In the genomic region with DNA sequence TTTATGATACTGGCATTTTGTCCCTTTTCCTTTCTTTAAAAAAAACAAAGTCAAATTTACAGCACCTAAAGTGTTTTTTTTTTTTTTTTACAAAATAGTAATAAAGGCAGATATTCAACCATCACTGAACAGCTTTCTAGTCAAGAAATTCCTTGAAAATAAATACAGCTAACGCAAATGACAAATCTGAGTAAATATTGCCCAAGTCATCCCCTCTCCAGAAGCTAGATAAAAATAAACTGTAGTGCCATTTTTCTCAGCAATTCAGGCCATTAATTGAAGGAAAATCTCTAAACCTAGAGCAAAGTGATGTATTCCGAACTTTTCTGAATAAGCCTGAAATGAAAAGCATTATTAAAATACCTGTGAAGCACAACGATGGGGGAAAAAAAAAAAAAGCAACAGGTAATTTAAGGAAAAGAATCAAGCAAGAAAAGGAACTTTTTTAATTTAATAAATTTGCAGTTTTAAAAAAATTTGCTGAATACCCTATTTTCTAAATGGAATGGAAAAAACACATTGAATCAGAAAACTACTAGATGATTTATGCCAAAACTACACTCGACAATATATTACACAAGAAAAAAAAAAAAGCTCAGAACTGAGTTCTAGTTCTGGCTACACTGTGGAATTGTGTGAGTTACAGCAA, we compare ENCODE assay signal across 15 cellular contexts. TPM values are rescaled to one million over a fixed set of nuclear protein-coding genes. Genes with fewer than 3 reads are reported as not detected.
DNase-seq lines count a peak whose midpoint lies in the region; ATAC-seq and TF ChIP-seq lines count a peak whose summit lies in the region.
"Had no signal": no experiment of that assay in that cellular context is flagged by ENCODE, and none has a peak within 500 bp of the region (broad histone marks: within the 10 kb centered on the region; RNA-seq: fewer than 3 reads in every experiment).

No MANE protein-coding gene starts in this region.

- H3K27ac ChIP-seq in hepatocyte (peak overlapping the region; percentile 30), transverse colon (peak overlapping the region in 3 of 4 donors; percentile 41 to 54 (median 45))
- H3K27ac ChIP-seq: testis had no signal

- H3K4me3 ChIP-seq in hepatocyte (no peak overlapping the region), transverse colon (no peak overlapping the region)
- H3K4me3 ChIP-seq: testis had no signal

- no peaks in the 10 kb centered on the region for H3K9me2 ChIP-seq in hepatocyte (replicated peaks; ENCODE audit: insufficient read depth)

- TF ChIP-seq CTCF in hepatocyte (IDR thresholded peaks at IDR 0.05; ENCODE audit: poor library complexity) (no peak), transverse colon (IDR thresholded peaks at IDR 0.05) (no peak)

- peak overlapping the region; percentile 81 for H3K27ac Mint-ChIP-seq in T-helper 17 cell

- no peaks in the 10 kb centered on the region for H3K9me3 Mint-ChIP-seq in activated T-cell treated with anti-CD3 and anti-CD28 coated beads, Interleukin-2, amount 50 U/mL, for 4 hours
- H3K9me3 Mint-ChIP-seq: dendritic cell treated with granulocyte-macrophage colony-stimulating factor and Interleukin-4, amounts not matched to agents 40 ng/mL and 50 ng/mL, for 4 days had no signal

- H3K4me2 ChIP-seq in hepatocyte: peak overlapping the region; percentile 63

- H3K27me3 ChIP-seq in hepatocyte: no peaks in the 10 kb centered on the region
- no peaks in the 10 kb centered on the region for H3K27me3 ChIP-seq in transverse colon
- H3K27me3 ChIP-seq: testis had no signal

- H3K36me3 ChIP-seq in hepatocyte (replicated peaks; ENCODE audit: insufficient read depth, low read depth) (no peaks in the 10 kb centered on the region), transverse colon (peaks cover 0 to 17% (median 7%) of the 10 kb centered on the region in 4 donors)

- DNase-seq in activated T-cell treated with anti-CD3 and anti-CD28 coated beads, Interleukin-2, amount 50 U/mL, for 4 hours: no peak
- DNase-seq in activated T-cell treated with anti-CD3 and anti-CD28 coated beads, Interleukin-2, amount 50 U/mL, for 48 hours: no peak
- DNase-seq in T-helper 17 cell: no peak
- DNase-seq in hepatocyte (ENCODE audit: low spot score): no peak
- DNase-seq in transverse colon: no peak
- DNase-seq in Kasumi-1 (lab: John Stamatoyannopoulos, UW): no peak
- DNase-seq in NCI-H748 treated with DMSO at 0.1 percent for 48 hours (lab: John Stamatoyannopoulos, UW): no peak
- DNase-seq in NCI-H526 (lab: John Stamatoyannopoulos, UW): no peak
- DNase-seq: ACHN; activated CD4-positive, alpha-beta T cell treated with anti-CD3 and anti-CD28 coated beads for 48 hours; COR-L47; GF-D8; NCI-H2029 treated with DMSO at 0.1 percent for 48 hours; testis had no signal

- H3K4me3 Mint-ChIP-seq in activated T-cell treated with anti-CD3 and anti-CD28 coated beads, Interleukin-2, amount 50 U/mL, for 4 hours: peak overlapping the region; percentile 43
- peak overlapping the region; percentile 69 for H3K4me3 Mint-ChIP-seq in T-helper 17 cell

- intact Hi-C loops in transverse colon (cut with DNase I; ENCODE audit: low total_unique reads): no loop called here

- H3K27me3 Mint-ChIP-seq in activated T-cell treated with anti-CD3 and anti-CD28 coated beads, Interleukin-2, amount 50 U/mL, for 4 hours (ENCODE audit: low read depth): no peaks in the 10 kb centered on the region
- no peaks in the 10 kb centered on the region for H3K27me3 Mint-ChIP-seq in T-helper 17 cell
- H3K27me3 Mint-ChIP-seq: dendritic cell treated with granulocyte-macrophage colony-stimulating factor and Interleukin-4, amounts not matched to agents 40 ng/mL and 50 ng/mL, for 4 days had no signal

- no peak overlapping the region for H2AFZ ChIP-seq in hepatocyte

- TF ChIP-seq POLR2A in transverse colon (IDR thresholded peaks at IDR 0.05): no peak

- peaks cover 46% of the 10 kb centered on the region for H3K36me3 Mint-ChIP-seq in activated T-cell treated with anti-CD3 and anti-CD28 coated beads, Interleukin-2, amount 50 U/mL, for 4 hours (ENCODE audit: insufficient read depth)
- H3K36me3 Mint-ChIP-seq in T-helper 17 cell (ENCODE audit: low read depth): peaks cover 2% of the 10 kb centered on the region

- peaks cover 85% of the 10 kb centered on the region for H3K4me1 Mint-ChIP-seq in activated T-cell treated with anti-CD3 and anti-CD28 coated beads, Interleukin-2, amount 50 U/mL, for 4 hours (ENCODE audit: low read depth)
- H3K4me1 Mint-ChIP-seq in T-helper 17 cell: peaks cover 66% of the 10 kb centered on the region

- H3K9me3 ChIP-seq in T-helper 17 cell (ENCODE audit: control insufficient read depth, low read length, poor library complexity, severe bottlenecking) (no peaks in the 10 kb centered on the region), hepatocyte (ENCODE audit: low read depth) (no peaks in the 10 kb centered on the region), transverse colon (no peaks in the 10 kb centered on the region)
- H3K9me3 ChIP-seq: testis had no signal

- TF ChIP-seq EP300 in transverse colon (IDR thresholded peaks at IDR 0.05; ENCODE audit: low read depth): no peak

- ATAC-seq in activated T-cell treated with anti-CD3 and anti-CD28 coated beads, Interleukin-2, amount 50 U/mL, for 4 hours: no peak
- no peak for ATAC-seq in T-helper 17 cell

- peaks cover 33% of the 10 kb centered on the region for H3K4me1 ChIP-seq in hepatocyte (ENCODE audit: insufficient read depth)
- peaks cover 34 to 94% (median 65%) of the 10 kb centered on the region in 4 donors for H3K4me1 ChIP-seq in transverse colon

- H3K79me2 ChIP-seq in hepatocyte: peaks cover 98% of the 10 kb centered on the region

- 69% methylated on average over 4 of the region's 4 CpGs for WGBS in hepatocyte (ENCODE audit: low lambda C conversion rate, missing lambda C conversion rate)
- WGBS in transverse colon (ENCODE audit: low coverage in 1 of 2), 2 donors: 59 to 64% methylated on average over 4 of the region's 4 CpGs

- H4K20me1 ChIP-seq in hepatocyte (ENCODE audit: insufficient read depth, poor library complexity, severe bottlenecking): peaks cover 51% of the 10 kb centered on the region

- in situ Hi-C loops in transverse colon (cut with MboI; ENCODE audit: low pct_ligation_motif_present in 1 of 4, low pct_unique_long_range_greater_than_20kb in 1 of 4, low sequenced_read_pairs in 3 of 4): no loop called here

RNA-seq across cellular contexts. Expression of a gene that starts 6.9 kb away (rescaled TPM):
- 10 to 100 TPM; 86.5 to 89.9 (median 89.9) TPM for total RNA-seq in activated T-cell treated with anti-CD3 and anti-CD28 coated beads, Interleukin-2, amount 50 U/mL, for 4 hours
- 100 to 1,000 TPM; 123 to 155 TPM for total RNA-seq in T-helper 17 cell
- 110 and 133 TPM in 2 replicates for total RNA-seq in hepatocyte
- polyA plus RNA-seq in hepatocyte: 37.2 and 38.6 TPM in 2 replicates
- 100 to 1,000 TPM in 1 of 4 donors, 10 to 100 TPM in 3; 41.9 to 101 (median 81.6) TPM for total RNA-seq in transverse colon
